ENCODE assay signal across 7 cellular contexts in genomic region chr5:156615901-156616300, GRCh38.
"Had no signal": no experiment of that assay in that cellular context is flagged by ENCODE, and none has a peak within 500 bp of the region (broad histone marks: within the 10 kb centered on the region; RNA-seq: fewer than 3 reads in every experiment).

No MANE protein-coding gene starts in this region.

- H3K4me3 ChIP-seq: GM23248, HAP-1 had no signal

- H3K27ac ChIP-seq: GM23248, HL-60 had no signal

- H3K36me3 ChIP-seq: HAP-1 had no signal

- H2AFZ ChIP-seq: GM23248 had no signal

- DNase-seq: GM23248, GOT3, H7, HFFc6, KBM-7 had no signal

- H3K9ac ChIP-seq: GM23248 had no signal

- H3K4me1 ChIP-seq: HAP-1 had no signal
